In genomic region chr4:23957465-23957864, GRCh38 we compare ENCODE assay signal across 17 cellular contexts.
A peak's percentile ranks its signal among the peaks of the same experiment; 100 is the strongest.
DNase-seq lines count a peak whose midpoint lies in the region; ATAC-seq, FAIRE-seq and TF ChIP-seq lines count a peak whose summit lies in the region.
"Had no signal": no experiment of that assay in that cellular context is flagged by ENCODE, and none has a peak within 500 bp of the region (broad histone marks: within the 10 kb centered on the region; RNA-seq: fewer than 3 reads in every experiment).

No MANE protein-coding gene starts in this region.

- WGBS in SK-N-SH (ENCODE audit: low lambda C conversion rate) = 7% methylated on average over 1 of the region's 1 CpG
- WGBS in small intestine, 3 donors = 77 to 79% (median 78%) methylated on average over 1 of the region's 1 CpG

- CTCF ChIA-PET in SK-N-SH (lab: Yijun Ruan, JAX) = interaction anchor here (1.2 to 1.6 kb wide), 2 partner anchors 9 to 10 kb away, joined by 5 to 7 read pairs; no protein-coding TSS in a partner anchor

- no peak overlapping the region for H3K9ac ChIP-seq in SK-N-SH

- H3K4me1 ChIP-seq in SK-N-SH (ENCODE audit: control insufficient read depth in 1 of 2, insufficient read depth in 2 of 2, low read depth in 1 of 2, low read length in 1 of 2) (no peaks in the 10 kb centered on the region), small intestine (ENCODE audit: control insufficient read depth in 2 of 2, insufficient read depth in 1 of 2, low read depth in 1 of 2, low read length in 1 of 2) (no peaks in the 10 kb centered on the region)

- no peak for FAIRE-seq in small intestine (lab: Jason Lieb, UNC)
- FAIRE-seq: A204.1, RCC 7860 had no signal

- H3K27ac ChIP-seq in SK-N-SH (ENCODE audit: low read depth in 2 of 2, low read length in 1 of 2) = no peak overlapping the region
- no peak overlapping the region for H3K27ac ChIP-seq in small intestine (ENCODE audit: low read depth in 1 of 2, low read length in 1 of 2)

- H3K9me3 ChIP-seq in SK-N-SH = no peaks in the 10 kb centered on the region
- H3K9me3 ChIP-seq in small intestine (ENCODE audit: control insufficient read depth, low read depth) = no peaks in the 10 kb centered on the region

- H3K9me2 ChIP-seq in SK-N-SH = no peaks in the 10 kb centered on the region

- H3F3A ChIP-seq in SK-N-SH (replicated peaks; ENCODE audit: insufficient read depth) = no peaks in the 10 kb centered on the region

- ATAC-seq in SK-N-SH treated with all-trans-retinoic acid at 6 μM for 48 hours = no peak

- no peaks in the 10 kb centered on the region for H3K79me2 ChIP-seq in SK-N-SH (ENCODE audit: insufficient read depth)

- H4K20me1 ChIP-seq in SK-N-SH (ENCODE audit: insufficient read depth) = no peaks in the 10 kb centered on the region

- TF ChIP-seq RAD21 in SK-N-SH (IDR thresholded peaks at IDR 0.05; ENCODE audit: low read length) = peak; percentile 46

- DNase-seq in SK-N-SH = no peak
- no peak for DNase-seq in LNCaP clone FGC (ENCODE audit: low read depth)
- no peak for DNase-seq in epithelial cell of esophagus (ENCODE audit: low read depth)
- peak; percentile 27 for DNase-seq in small intestine
- no peak for DNase-seq in GOT3 (lab: John Stamatoyannopoulos, UW)
- no peak for DNase-seq in NCI-H2227 (lab: John Stamatoyannopoulos, UW; ENCODE audit: unreplicated experiment)
- DNase-seq: C1 segment of cervical spinal cord, DMS 273 treated with DMSO at 0.1 percent for 48 hours, HFFc6, NCI-H1436, NCI-H2029, NCI-H2171, NCI-H446 treated with DMSO at 0.1 percent for 48 hours, Right ventricle myocardium superior had no signal

- H3K4me3 ChIP-seq in SK-N-SH (ENCODE audit: low read depth in 2 of 2, low read length in 1 of 2) (no peak overlapping the region), LNCaP clone FGC (ENCODE audit: low read depth, low read length) (no peak overlapping the region), epithelial cell of esophagus (ENCODE audit: low read length) (no peak overlapping the region), small intestine (ENCODE audit: low read depth in 1 of 2, low read length in 2 of 2) (no peak overlapping the region)

- TF ChIP-seq CTCF in SK-N-SH (IDR thresholded peaks at IDR 0.05) (no peak), LNCaP clone FGC (IDR thresholded peaks at IDR 0.05; ENCODE audit: control insufficient read depth, extremely low read depth, insufficient read depth) (peak; percentile 23; the same call in 1 of the 2 replicates), epithelial cell of esophagus (IDR thresholded peaks at IDR 0.05; ENCODE audit: insufficient read depth, low read depth, low read length, missing control alignments) (peak; percentile 5)

- H3K36me3 ChIP-seq in SK-N-SH (replicated peaks in 1 of 2; ENCODE audit: control insufficient read depth in 1 of 2, insufficient read depth in 2 of 2, low read length in 1 of 2) = no peaks in the 10 kb centered on the region
- no peaks in the 10 kb centered on the region for H3K36me3 ChIP-seq in small intestine (ENCODE audit: control insufficient read depth in 2 of 2, insufficient read depth in 2 of 2, low read length in 2 of 2)

- no peak for TF ChIP-seq EP300 in SK-N-SH (IDR thresholded peaks at IDR 0.05; ENCODE audit: borderline replicate concordance in 1 of 2, low read depth in 1 of 2, low read length in 1 of 2)

- H3K27me3 ChIP-seq in SK-N-SH (ENCODE audit: insufficient read depth) (no peaks in the 10 kb centered on the region), small intestine (ENCODE audit: control insufficient read depth in 2 of 2, insufficient read depth in 2 of 2, low read length in 2 of 2) (no peaks in the 10 kb centered on the region)

- H2AFZ ChIP-seq in SK-N-SH (ENCODE audit: low read depth) = no peak overlapping the region

- no peak overlapping the region for H3K4me2 ChIP-seq in SK-N-SH

- POLR2A ChIA-PET in SK-N-SH (lab: Yijun Ruan, JAX) = no interaction called here

TF ChIP-seq in SK-N-SH, 30 proteins besides CTCF, POLR2A, EP300 and RAD21:
- TF ChIP-seq ZBTB33 (IDR thresholded peaks at IDR 0.05; ENCODE audit: borderline replicate concordance, low read depth) (no peak), TEAD4 (IDR thresholded peaks at IDR 0.05; ENCODE audit: borderline replicate concordance, insufficient read depth) (no peak), CHD2 (IDR thresholded peaks at IDR 0.05; ENCODE audit: low read length, partially characterized antibody) (no peak), NRF1 (IDR thresholded peaks at IDR 0.05; ENCODE audit: low read depth, low read length) (no peak), POLR2AphosphoS5 (IDR thresholded peaks at IDR 0.05; ENCODE audit: low read depth, low read length) (no peak), FOXM1 (IDR thresholded peaks at IDR 0.05; ENCODE audit: low read depth) (no peak), FOSL2 (IDR thresholded peaks at IDR 0.05; ENCODE audit: borderline replicate concordance, low read depth) (no peak)

TF ChIP-seq in SK-N-SH treated with all-trans-retinoic acid at 6 μM for 48 hours, 23 proteins besides CTCF, POLR2A, EP300 and RAD21:
- no peak for TF ChIP-seq TOX (CRISPR knock-in tag; IDR thresholded peaks at IDR 0.05; ENCODE audit: borderline replicate concordance)
- no peak for TF ChIP-seq TCF4 (CRISPR knock-in tag; IDR thresholded peaks at IDR 0.05; ENCODE audit: borderline replicate concordance)
- no peak for TF ChIP-seq ZFP30 (CRISPR knock-in tag; IDR thresholded peaks at IDR 0.05)
- no peak for TF ChIP-seq POU6F1 (CRISPR knock-in tag; IDR thresholded peaks at IDR 0.05; ENCODE audit: borderline replicate concordance, low read depth)
- TF ChIP-seq RARB (CRISPR knock-in tag; IDR thresholded peaks at IDR 0.05) = no peak
- TF ChIP-seq PPARA (CRISPR knock-in tag; IDR thresholded peaks at IDR 0.05; ENCODE audit: borderline replicate concordance) = no peak
- TF ChIP-seq ZNF565 (CRISPR knock-in tag; conservative IDR thresholded peaks at IDR 0.05; ENCODE audit: low read depth) = no peak
- no peak for TF ChIP-seq OSR1 (CRISPR knock-in tag; IDR thresholded peaks at IDR 0.05)
- no peak for TF ChIP-seq ZNF8 (CRISPR knock-in tag; IDR thresholded peaks at IDR 0.05)
- TF ChIP-seq SNAI2 (CRISPR knock-in tag; IDR thresholded peaks at IDR 0.05) = no peak
